Comparison of ENCODE assay signal across 15 cellular contexts in genomic region chr14:21165002-21165605, GRCh38. TPM values are rescaled to one million over a fixed set of nuclear protein-coding genes. Genes with fewer than 3 reads are reported as not detected.
"Had no signal": no experiment of that assay in that cellular context is flagged by ENCODE, and none has a peak within 500 bp of the region (broad histone marks: within the 10 kb centered on the region; RNA-seq: fewer than 3 reads in every experiment).

No MANE protein-coding gene starts in this region.

RNA-seq across cellular contexts. Expression of gene OR5AU1, which starts 9.2 kb away (rescaled TPM):
- total RNA-seq: activated B cell treated with CpG ODN at 0.5 μM for 24 hours; activated CD8-positive, alpha-beta memory T cell treated with anti-CD3 and anti-CD28 coated beads, Interleukin-2, amount 10 ng/mL, durations not matched to agents 7 days and 5 days; activated CD8-positive, alpha-beta T cell treated with anti-CD3 and anti-CD28 coated beads, Interleukin-2, amount 10 ng/mL, durations not matched to agents 7 days and 5 days; activated T-helper 2 cell treated with anti-CD3 and anti-CD28 coated beads, Interferon-gamma antibody, Interleukin-2, Interleukin-4, amounts not matched to agents 10 μg/mL and 5 μg/mL and 100 μg/mL, durations not matched to agents 14 hours and 24 hours and 36 hours; cardiac muscle cell; cerebellum; esophagus mucosa; foreskin keratinocyte; heart right ventricle; kidney epithelial cell; naive thymus-derived CD8-positive, alpha-beta T cell; pulmonary artery endothelial cell; skeletal muscle tissue; transverse colon; urinary bladder had no signal
- polyA plus RNA-seq: cardiac muscle cell; foreskin keratinocyte; heart right ventricle; naive thymus-derived CD8-positive, alpha-beta T cell; urinary bladder had no signal
